In genomic region chr16:85566502-85567100, GRCh38 we compare ENCODE assay signal across 11 cellular contexts. TPM values are rescaled to one million over a fixed set of nuclear protein-coding genes. Genes with fewer than 3 reads are reported as not detected.
DNase-seq lines count a peak whose midpoint lies in the region; ATAC-seq and TF ChIP-seq lines count a peak whose summit lies in the region.
"Had no signal": no experiment of that assay in that cellular context is flagged by ENCODE, and none has a peak within 500 bp of the region (broad histone marks: within the 10 kb centered on the region; RNA-seq: fewer than 3 reads in every experiment).

No MANE protein-coding gene starts in this region.

- H3K4me3 Mint-ChIP-seq in brain, result peak overlapping the region; percentile 61 to 76 (median 65)
- peak overlapping the region; percentile 68 for H3K4me3 Mint-ChIP-seq in natural killer cell treated with Interleukin-12 subunit alpha and Interleukin-12 subunit beta and Interleukin-15 and Interleukin-18, amount 100 ng/mL, for 72 hours
- H3K4me3 Mint-ChIP-seq in Calu3 (ENCODE audit: low read depth, unreplicated experiment), result no peak overlapping the region
- H3K4me3 Mint-ChIP-seq: activated T-cell treated with anti-CD3 and anti-CD28 coated beads, Interleukin-2, amount 50 U/mL, for 72 hours had no signal

- H3K27ac ChIP-seq in ovary, result no peak overlapping the region
- no peak overlapping the region for H3K27ac ChIP-seq in effector memory CD4-positive, alpha-beta T cell (ENCODE audit: insufficient read depth, low read length, poor library complexity, severe bottlenecking)

- H3K36me3 Mint-ChIP-seq in brain, result peaks cover 45% of the 10 kb centered on the region
- H3K36me3 Mint-ChIP-seq in natural killer cell treated with Interleukin-12 subunit alpha and Interleukin-12 subunit beta and Interleukin-15 and Interleukin-18, amount 100 ng/mL, for 72 hours, result no peaks in the 10 kb centered on the region
- H3K36me3 Mint-ChIP-seq in Calu3 (ENCODE audit: insufficient read depth, unreplicated experiment), result no peaks in the 10 kb centered on the region

- peak; percentile 79 for DNase-seq in ELF-1 (ENCODE audit: low read depth, low spot score)
- DNase-seq in natural killer cell treated with Interleukin-12 subunit alpha and Interleukin-12 subunit beta and Interleukin-15 and Interleukin-18, amount 100 ng/mL, for 72 hours (ENCODE audit: low spot score), result no peak
- no peak for DNase-seq in Calu3
- no peak for DNase-seq in SIG-M5 treated with dmso at 0.1 percent for 504 hours (lab: John Stamatoyannopoulos, UW; ENCODE audit: unreplicated experiment)
- DNase-seq in ovary, result no peak
- no peak for DNase-seq in effector memory CD4-positive, alpha-beta T cell
- DNase-seq: activated T-cell treated with anti-CD3 and anti-CD28 coated beads, Interleukin-2, amount 50 U/mL, for 72 hours; COR-L47; posterior cingulate gyrus had no signal

- peaks cover 100% of the 10 kb centered on the region for H3K4me1 Mint-ChIP-seq in brain
- peaks cover 81 to 91% of the 10 kb centered on the region in 2 donors for H3K4me1 Mint-ChIP-seq in natural killer cell treated with Interleukin-12 subunit alpha and Interleukin-12 subunit beta and Interleukin-15 and Interleukin-18, amount 100 ng/mL, for 72 hours (ENCODE audit: low read depth in 2 of 2)
- peaks cover 32% of the 10 kb centered on the region for H3K4me1 Mint-ChIP-seq in Calu3 (ENCODE audit: low read depth, unreplicated experiment)

- H3K4me3 ChIP-seq in Loucy (ENCODE audit: low read length, poor library complexity, severe bottlenecking) (peak overlapping the region; percentile 75), ovary (no peak overlapping the region)
- no peak overlapping the region for H3K4me3 ChIP-seq in effector memory CD4-positive, alpha-beta T cell (ENCODE audit: insufficient read depth, low read depth, low read length, poor library complexity, severe bottlenecking)

- TF ChIP-seq CTCF in Loucy (conservative IDR thresholded peaks at IDR 0.05; ENCODE audit: low read length) (peak; percentile 47), brain (conservative IDR thresholded peaks at IDR 0.05) (peak in 1 of 2 experiments; percentile 40), Calu3 (IDR thresholded peaks at IDR 0.05; ENCODE audit: unreplicated experiment) (no peak), ovary (IDR thresholded peaks at IDR 0.05) (no peak)

- H3K27me3 ChIP-seq in Loucy (ENCODE audit: insufficient read depth, low read length, poor library complexity, severe bottlenecking), result no peaks in the 10 kb centered on the region
- H3K27me3 ChIP-seq in ovary, result no peaks in the 10 kb centered on the region
- H3K27me3 ChIP-seq in effector memory CD4-positive, alpha-beta T cell (replicated peaks; ENCODE audit: control insufficient read depth, insufficient read depth, low read length, poor library complexity, severe bottlenecking), result no peaks in the 10 kb centered on the region

- H3K9ac ChIP-seq in Loucy (ENCODE audit: low read depth, low read length, poor library complexity, severe bottlenecking), result peak overlapping the region; percentile 95

- CTCF ChIA-PET in Calu3 (lab: Charles Lee), result interaction anchor here (0.5 kb wide), 1 partner anchor 45 kb away, joined by 4 read pairs; no protein-coding TSS in a partner anchor

- H3K9me3 ChIP-seq in Loucy (ENCODE audit: insufficient read depth, low read depth, low read length) (no peaks in the 10 kb centered on the region), ovary (no peaks in the 10 kb centered on the region)
- no peaks in the 10 kb centered on the region for H3K9me3 ChIP-seq in effector memory CD4-positive, alpha-beta T cell (ENCODE audit: control insufficient read depth, low read length)

- H3K9me2 ChIP-seq in Loucy (replicated peaks; ENCODE audit: low read depth, low read length), result no peaks in the 10 kb centered on the region

- peaks cover 53% of the 10 kb centered on the region for H4K20me1 ChIP-seq in Loucy (ENCODE audit: insufficient read depth, low read length, poor library complexity, severe bottlenecking)

- H3K27ac Mint-ChIP-seq in brain (peak overlapping the region; percentile 76 to 94 (median 79)), Calu3 (ENCODE audit: unreplicated experiment) (no peak overlapping the region)
- H3K27ac Mint-ChIP-seq in natural killer cell treated with Interleukin-12 subunit alpha and Interleukin-12 subunit beta and Interleukin-15 and Interleukin-18, amount 100 ng/mL, for 72 hours, result peak overlapping the region; percentile 97 to 99
- H3K27ac Mint-ChIP-seq: activated T-cell treated with anti-CD3 and anti-CD28 coated beads, Interleukin-2, amount 50 U/mL, for 72 hours had no signal

- no peak for TF ChIP-seq POLR2A in ovary (IDR thresholded peaks at IDR 0.05)

- H3K9me3 Mint-ChIP-seq in brain (peaks cover 0 to 30% (median 9%) of the 10 kb centered on the region in 5 experiments), Calu3 (ENCODE audit: low read depth, unreplicated experiment) (no peaks in the 10 kb centered on the region)
- no peaks in the 10 kb centered on the region for H3K9me3 Mint-ChIP-seq in natural killer cell treated with Interleukin-12 subunit alpha and Interleukin-12 subunit beta and Interleukin-15 and Interleukin-18, amount 100 ng/mL, for 72 hours
- H3K9me3 Mint-ChIP-seq: activated T-cell treated with anti-CD3 and anti-CD28 coated beads, Interleukin-2, amount 50 U/mL, for 72 hours had no signal

- ATAC-seq in natural killer cell treated with Interleukin-12 subunit alpha and Interleukin-12 subunit beta and Interleukin-15 and Interleukin-18, amount 100 ng/mL, for 72 hours, result no peak
- ATAC-seq: activated T-cell treated with anti-CD3 and anti-CD28 coated beads, Interleukin-2, amount 50 U/mL, for 72 hours had no signal

- H3F3A ChIP-seq in Loucy (ENCODE audit: low read depth), result peaks cover 45% of the 10 kb centered on the region

- peak overlapping the region; percentile 95 for H3K4me2 ChIP-seq in Loucy (ENCODE audit: low read depth, low read length, poor library complexity, severe bottlenecking)

- peaks cover 6% of the 10 kb centered on the region; the same call in 1 of the 2 replicates for H3K36me3 ChIP-seq in Loucy (ENCODE audit: insufficient read depth, low read length)
- H3K36me3 ChIP-seq in ovary, result no peaks in the 10 kb centered on the region
- no peaks in the 10 kb centered on the region for H3K36me3 ChIP-seq in effector memory CD4-positive, alpha-beta T cell (ENCODE audit: control insufficient read depth, insufficient read depth, low read length)

- 82 to 85% (median 82%) methylated on average over 21 of the region's 21 CpGs for WGBS in ovary, 3 donors

- peaks cover 91% of the 10 kb centered on the region for H3K79me2 ChIP-seq in Loucy (ENCODE audit: insufficient read depth, low read length)

- H2AFZ ChIP-seq in Loucy (ENCODE audit: low read length), result no peak overlapping the region

- no peak for TF ChIP-seq EP300 in ovary (IDR thresholded peaks at IDR 0.05)

- BruUV-seq in Calu3 (replicated peaks; lab: Mats Ljungman, UMichigan), result no TSS peak

- intact Hi-C loops in Calu3 (cut with micrococcal nuclease; ENCODE audit: unreplicated experiment), result no loop called here
- intact Hi-C loops in ovary (cut with DNase I), result loop anchor here in 1 of 4 donors (5.0 kb wide), 1 partner anchor 36 kb away; no protein-coding TSS in a partner anchor

- H3K27me3 Mint-ChIP-seq in brain, result peaks cover 8% of the 10 kb centered on the region
- no peaks in the 10 kb centered on the region for H3K27me3 Mint-ChIP-seq in natural killer cell treated with Interleukin-12 subunit alpha and Interleukin-12 subunit beta and Interleukin-15 and Interleukin-18, amount 100 ng/mL, for 72 hours
- H3K27me3 Mint-ChIP-seq in Calu3 (ENCODE audit: unreplicated experiment), result peaks cover 13% of the 10 kb centered on the region

- H3K4me1 ChIP-seq in Loucy (ENCODE audit: insufficient read depth, low read length, poor library complexity, severe bottlenecking), result peaks cover 83% of the 10 kb centered on the region
- peaks cover 6% of the 10 kb centered on the region for H3K4me1 ChIP-seq in ovary (ENCODE audit: insufficient read depth)
- H3K4me1 ChIP-seq in effector memory CD4-positive, alpha-beta T cell (ENCODE audit: control insufficient read depth, insufficient read depth, low read length, poor library complexity, severe bottlenecking), result peaks cover 22% of the 10 kb centered on the region

RNA-seq across cellular contexts. Expression of gene GSE1, which starts 46.5 kb away (rescaled TPM):
- polyA plus RNA-seq in brain (ENCODE audit: insufficient read depth, low read depth, low replicate concordance), result 127 TPM
- 100 to 1,000 TPM in 1 of 2 donors, 10 to 100 TPM in 1; 84.9 to 146 TPM for total RNA-seq in natural killer cell treated with Interleukin-12 subunit alpha and Interleukin-12 subunit beta and Interleukin-15 and Interleukin-18, amount 100 ng/mL, for 72 hours
- total RNA-seq in Calu3 (2022), result 45.3 and 46.2 TPM in 2 replicates
- 100 to 1,000 TPM in 4 of 7 donors, 10 to 100 TPM in 3; 37.4 to 212 (median 130) TPM for total RNA-seq in ovary
- 10 to 100 TPM; 32.9 to 36.1 TPM for polyA plus RNA-seq in ovary
